In genomic region chr4:71001363-71001762, GRCh38 we compare ENCODE assay signal across 1 cellular context.
TF ChIP-seq lines count a peak whose summit lies in the region.

No MANE protein-coding gene starts in this region.

TF ChIP-seq in K562, 482 proteins besides CTCF, POLR2A, EP300 and RAD21:
- TF ChIP-seq SPI1 (IDR thresholded peaks at IDR 0.05; ENCODE audit: borderline replicate concordance, low read depth, low read length), result peak; percentile 5; the same call in 1 of the 2 replicates
